18 cellular contexts compared by ENCODE assay signal in the genomic region with DNA sequence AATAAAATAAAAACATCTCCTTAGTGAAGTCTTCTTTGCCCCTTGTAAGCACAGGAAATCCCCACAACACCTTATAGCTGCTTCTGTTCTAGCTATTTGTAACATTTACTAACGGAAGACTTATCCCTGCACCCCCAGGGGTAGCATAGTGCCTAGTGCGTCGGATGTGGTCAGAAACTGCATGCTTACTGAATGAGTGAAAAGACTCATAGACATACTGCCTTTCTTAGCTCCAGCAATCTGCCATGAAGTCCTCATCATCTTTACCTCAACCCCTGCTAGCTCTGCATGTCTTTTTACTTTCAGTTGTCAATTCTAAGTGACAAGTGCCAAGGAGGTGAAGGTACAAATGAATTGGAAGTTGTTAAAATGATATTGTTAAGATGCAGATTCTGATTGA. TPM values are rescaled to one million over a fixed set of nuclear protein-coding genes. Genes with fewer than 3 reads are reported as not detected.
DNase-seq lines count a peak whose midpoint lies in the region; ATAC-seq and TF ChIP-seq lines count a peak whose summit lies in the region.
"Had no signal": no experiment of that assay in that cellular context is flagged by ENCODE, and none has a peak within 500 bp of the region (broad histone marks: within the 10 kb centered on the region; RNA-seq: fewer than 3 reads in every experiment).

No MANE protein-coding gene starts in this region.

- POLR2A ChIA-PET in AG04449 (lab: Yijun Ruan, JAX), result interaction anchor here (1.3 to 1.4 kb wide), 2 partner anchors 13 to 65 kb away, joined by 4 read pairs; a partner anchor contains a TSS

- no peak overlapping the region for H3K4me3 ChIP-seq in AG04449 (ENCODE audit: low read depth, low read length)
- H3K4me3 ChIP-seq: gastrocnemius medialis, mucosa of descending colon, SK-N-MC had no signal

- CTCF ChIA-PET in AG04449 (lab: Yijun Ruan, JAX), result interaction anchor here (0.9 to 12.9 kb wide), 6 partner anchors 9 to 209 kb away, joined by 3 to 199 read pairs (median 4); a partner anchor contains a TSS

- ATAC-seq in GM18867 (IDR thresholded peaks at IDR 0.05; ENCODE audit: unreplicated experiment), result no peak
- ATAC-seq: gastrocnemius medialis; mucosa of descending colon; stimulated activated naive CD8-positive, alpha-beta T cell treated with anti-CD3 and anti-CD28 coated beads, Interleukin-15, Interleukin-2, amounts not matched to agents 100 U/mL and 50 U/mL, for 24 hours had no signal

- TF ChIP-seq CTCF in AG04449 (IDR thresholded peaks at IDR 0.05; ENCODE audit: insufficient read depth, low read length, missing control alignments), result no peak

- peak; percentile 17 for DNase-seq in AG04449 (ENCODE audit: low read depth, low spot score)
- peak; percentile 16 for DNase-seq in GM03348 (ENCODE audit: low spot score)
- peak; percentile 87 for DNase-seq in RPMI7951 (ENCODE audit: low read depth)
- DNase-seq in foreskin melanocyte, result peak; percentile 69
- DNase-seq in NCI-H510A treated with DMSO at 0.1 percent for 48 hours (lab: John Stamatoyannopoulos, UW), result no peak
- no peak for DNase-seq in NCI-H524 treated with DMSO at 0.1 percent for 48 hours (lab: John Stamatoyannopoulos, UW)
- DNase-seq in KG1 (lab: John Stamatoyannopoulos, UW), result no peak
- DNase-seq: activated naive CD4-positive, alpha-beta T cell treated with anti-CD3 and anti-CD28 coated beads for 36 hours; gastrocnemius medialis; mucosa of descending colon; NCI-H1417; stimulated activated naive CD8-positive, alpha-beta T cell treated with anti-CD3 and anti-CD28 coated beads, Interleukin-15, Interleukin-2, amounts not matched to agents 100 U/mL and 50 U/mL, for 24 hours; T1000; trophoblast cell had no signal

RNA-seq across cellular contexts. Expression of a gene that starts 12.9 kb away (rescaled TPM):
- total RNA-seq in RPMI7951 (2014; rRNA removed; shearing (Covaris generic)), result 7.7 and 9.3 TPM in 2 replicates

RNA-seq across cellular contexts. Expression of a gene that starts 33.3 kb away (rescaled TPM):
- total RNA-seq in RPMI7951 (2014; rRNA removed; shearing (Covaris generic)), result 4.3 and 5.3 TPM in 2 replicates
- total RNA-seq: G401 had no signal

RNA-seq across cellular contexts. Expression of a gene that starts 45.3 kb away (rescaled TPM):
- total RNA-seq in RPMI7951 (2014; rRNA removed; shearing (Covaris generic)), result 17.1 and 17.8 TPM in 2 replicates

RNA-seq across cellular contexts. Expression of a gene that starts 55.1 kb away (rescaled TPM):
- not detected in 2 replicates for total RNA-seq in RPMI7951 (2014; rRNA removed; shearing (Covaris generic))
- total RNA-seq: activated naive CD4-positive, alpha-beta T cell treated with anti-CD3 and anti-CD28 coated beads for 36 hours; G401; LHCN-M2 had no signal

Comparison
In these comparisons a context has a peak if more than half of its experiments do, and no peak if none do; other contexts are left out.
1. DNase-seq: peak in AG04449 (single experiment), GM03348 (single experiment), RPMI7951 (single experiment) and foreskin melanocyte (single experiment); none in NCI-H510A treated with DMSO at 0.1 percent for 48 hours (single experiment), NCI-H524 treated with DMSO at 0.1 percent for 48 hours (single experiment) and KG1 (single experiment).